ENCODE assay signal across 13 cellular contexts in the genomic region with DNA sequence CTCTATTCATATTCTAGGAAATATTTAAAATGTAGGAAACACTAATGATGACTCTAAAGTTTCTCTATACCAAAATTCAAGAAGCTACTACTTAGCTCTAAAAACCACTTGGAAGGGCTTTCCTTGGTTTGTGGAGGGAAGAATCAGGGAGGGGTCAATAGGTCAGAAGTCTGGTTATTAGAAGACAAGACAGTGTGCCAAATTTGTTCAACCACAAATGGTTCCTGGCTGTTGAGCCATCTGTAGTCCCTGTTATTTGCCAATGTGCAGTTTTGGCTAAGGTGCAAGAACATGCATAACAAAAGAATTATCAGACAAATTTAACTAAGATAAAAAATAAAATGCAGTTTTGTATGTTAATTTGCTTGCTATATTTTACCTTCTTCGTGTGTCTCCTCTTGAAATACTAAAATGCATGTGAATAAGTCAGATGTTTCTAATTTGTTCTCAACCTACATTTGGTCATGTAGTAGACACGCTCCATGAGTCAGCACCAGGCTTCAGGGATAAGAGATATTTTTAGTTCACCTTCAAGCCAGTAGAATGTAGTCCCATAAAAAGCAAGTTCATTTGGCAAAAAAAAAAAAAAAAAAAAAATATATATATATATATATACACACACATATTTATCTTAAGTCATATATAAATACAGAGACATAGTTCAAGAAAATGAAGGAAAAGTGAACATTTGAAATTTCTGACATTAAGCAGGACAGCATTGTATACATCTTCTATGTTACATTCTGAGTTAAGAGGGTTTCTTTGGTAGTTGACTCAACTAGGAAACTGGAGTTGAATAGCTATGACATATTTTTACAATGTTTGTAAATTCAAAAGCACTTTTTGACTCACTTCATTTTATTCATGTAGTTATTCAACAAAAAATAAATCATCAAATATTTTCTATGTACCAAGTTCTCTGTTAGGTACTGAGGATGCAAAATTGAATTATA.
DNase-seq lines count a peak whose midpoint lies in the region; ATAC-seq and TF ChIP-seq lines count a peak whose summit lies in the region.
"Had no signal": no experiment of that assay in that cellular context is flagged by ENCODE, and none has a peak within 500 bp of the region (broad histone marks: within the 10 kb centered on the region; RNA-seq: fewer than 3 reads in every experiment).

No MANE protein-coding gene starts in this region.

- TF ChIP-seq CTCF in fibroblast of mammary gland (conservative IDR thresholded peaks at IDR 0.05; ENCODE audit: control insufficient read depth, insufficient read depth, low read depth, low read length) = no peak

- DNase-seq in NCI-H2171 treated with DMSO at 0.1 percent for 48 hours (lab: John Stamatoyannopoulos, UW) (peak; percentile 7), NCI-H2171 (lab: John Stamatoyannopoulos, UW) (no peak), fibroblast of mammary gland (ENCODE audit: low read depth) (peak; percentile 81), stromal cell of bone marrow (ENCODE audit: low read depth) (peak; percentile 35)
- DNase-seq: activated CD8-positive, alpha-beta T cell treated with anti-CD3 and anti-CD28 coated beads for 36 hours; amygdala; CD8-positive, alpha-beta memory T cell; GF-D8; left ventricle myocardium inferior had no signal

- peak; percentile 57; the same call in 2 of the 3 replicates for ATAC-seq in SK-N-SH treated with all-trans-retinoic acid at 6 μM for 48 hours
- no peak for ATAC-seq in HG02623 (IDR thresholded peaks at IDR 0.05; ENCODE audit: unreplicated experiment)
- ATAC-seq in HG02981 (IDR thresholded peaks at IDR 0.05; ENCODE audit: unreplicated experiment) = no peak
- ATAC-seq in HG03139 (IDR thresholded peaks at IDR 0.05; ENCODE audit: unreplicated experiment) = no peak
- ATAC-seq: activated CD8-positive, alpha-beta T cell treated with anti-CD3 and anti-CD28 coated beads for 36 hours had no signal

- H3K4me3 ChIP-seq in fibroblast of mammary gland (ENCODE audit: control insufficient read depth, low read depth, low read length) = no peak overlapping the region
- H3K4me3 ChIP-seq: left ventricle myocardium inferior had no signal

TF ChIP-seq in SK-N-SH treated with all-trans-retinoic acid at 6 μM for 48 hours, 23 proteins besides CTCF, POLR2A, EP300 and RAD21:
- TF ChIP-seq, protein P1, sequence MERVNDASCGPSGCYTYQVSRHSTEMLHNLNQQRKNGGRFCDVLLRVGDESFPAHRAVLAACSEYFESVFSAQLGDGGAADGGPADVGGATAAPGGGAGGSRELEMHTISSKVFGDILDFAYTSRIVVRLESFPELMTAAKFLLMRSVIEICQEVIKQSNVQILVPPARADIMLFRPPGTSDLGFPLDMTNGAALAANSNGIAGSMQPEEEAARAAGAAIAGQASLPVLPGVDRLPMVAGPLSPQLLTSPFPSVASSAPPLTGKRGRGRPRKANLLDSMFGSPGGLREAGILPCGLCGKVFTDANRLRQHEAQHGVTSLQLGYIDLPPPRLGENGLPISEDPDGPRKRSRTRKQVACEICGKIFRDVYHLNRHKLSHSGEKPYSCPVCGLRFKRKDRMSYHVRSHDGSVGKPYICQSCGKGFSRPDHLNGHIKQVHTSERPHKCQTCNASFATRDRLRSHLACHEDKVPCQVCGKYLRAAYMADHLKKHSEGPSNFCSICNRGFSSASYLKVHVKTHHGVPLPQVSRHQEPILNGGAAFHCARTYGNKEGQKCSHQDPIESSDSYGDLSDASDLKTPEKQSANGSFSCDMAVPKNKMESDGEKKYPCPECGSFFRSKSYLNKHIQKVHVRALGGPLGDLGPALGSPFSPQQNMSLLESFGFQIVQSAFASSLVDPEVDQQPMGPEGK (CRISPR knock-in tag; IDR thresholded peaks at IDR 0.05; ENCODE audit: borderline replicate concordance) = no peak
- TF ChIP-seq ZNF565 (CRISPR knock-in tag; conservative IDR thresholded peaks at IDR 0.05; ENCODE audit: low read depth) (no peak), ZFP30 (CRISPR knock-in tag; IDR thresholded peaks at IDR 0.05) (no peak), GLIS3 (CRISPR knock-in tag; IDR thresholded peaks at IDR 0.05) (no peak), BACH2 (CRISPR knock-in tag; IDR thresholded peaks at IDR 0.05; ENCODE audit: borderline replicate concordance) (no peak), ZNF70 (CRISPR knock-in tag; IDR thresholded peaks at IDR 0.05) (no peak), OSR1 (CRISPR knock-in tag; IDR thresholded peaks at IDR 0.05) (no peak), ARNTL (CRISPR knock-in tag; IDR thresholded peaks at IDR 0.05; ENCODE audit: borderline replicate concordance, low read depth) (no peak), ZNF8 (CRISPR knock-in tag; IDR thresholded peaks at IDR 0.05) (no peak)
TF ChIP-seq in SK-N-SH treated with all-trans-retinoic acid at 6 μM for 48 hours: peak in this region for 0.
